Comparison of ENCODE assay signal across 17 cellular contexts in the genomic region with DNA sequence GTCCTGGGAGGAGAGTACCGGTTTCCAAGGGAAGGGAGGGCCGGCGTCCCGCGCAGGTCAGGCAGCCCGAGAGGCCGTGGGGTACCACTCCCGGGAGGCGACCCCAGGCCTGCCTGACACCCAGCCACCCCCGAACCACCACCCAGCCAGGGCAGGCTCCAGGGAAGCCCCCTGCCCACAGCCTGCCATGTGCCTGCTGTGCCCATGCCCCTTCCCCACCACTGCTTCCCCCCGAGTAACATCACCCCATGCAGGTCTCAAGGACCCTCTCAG. TPM values are rescaled to one million over a fixed set of nuclear protein-coding genes. Genes with fewer than 3 reads are reported as not detected.
DNase-seq lines count a peak whose midpoint lies in the region; ATAC-seq and TF ChIP-seq lines count a peak whose summit lies in the region.
"Had no signal": no experiment of that assay in that cellular context is flagged by ENCODE, and none has a peak within 500 bp of the region (broad histone marks: within the 10 kb centered on the region; RNA-seq: fewer than 3 reads in every experiment).

No MANE protein-coding gene starts in this region.

- peak overlapping the region; percentile 85; the same call in 1 of the 2 replicates for H3K27ac ChIP-seq in BLaER1

- peaks cover 3% of the 10 kb centered on the region for H3K27me3 Mint-ChIP-seq in Caco-2 (ENCODE audit: insufficient read depth, unreplicated experiment)
- peaks cover 5% of the 10 kb centered on the region for H3K27me3 Mint-ChIP-seq in brain
- H3K27me3 Mint-ChIP-seq in nephron progenitor cell (ENCODE audit: low read depth, poor library complexity), result peaks cover 35% of the 10 kb centered on the region
- peaks cover 10 to 19% of the 10 kb centered on the region in 2 donors for H3K27me3 Mint-ChIP-seq in stimulated activated naive B cell treated with anti-CD40 and anti-IgM and Interleukin-4, amounts not matched to agents 10 μg/mL and 1 μg/mL and 100 μg/mL, for 72 hours
- H3K27me3 Mint-ChIP-seq: CD4-positive, CD25-positive, alpha-beta regulatory T cell had no signal

- H3K4me3 Mint-ChIP-seq in Caco-2 (ENCODE audit: unreplicated experiment), result peak overlapping the region; percentile 29
- peak overlapping the region in 4 of 5 experiments; percentile 50 to 73 (median 62) for H3K4me3 Mint-ChIP-seq in brain
- peak overlapping the region; percentile 65 for H3K4me3 Mint-ChIP-seq in nephron progenitor cell
- no peak overlapping the region for H3K4me3 Mint-ChIP-seq in stimulated activated naive B cell treated with anti-CD40 and anti-IgM and Interleukin-4, amounts not matched to agents 10 μg/mL and 1 μg/mL and 100 μg/mL, for 72 hours
- H3K4me3 Mint-ChIP-seq: H9 had no signal

- no peak for TF ChIP-seq CTCF in Caco-2 (IDR thresholded peaks at IDR 0.05; ENCODE audit: insufficient read depth in 1 of 2, low read depth in 1 of 2, low read length in 1 of 2, severe bottlenecking in 1 of 2, unreplicated experiment in 1 of 2)
- no peak for TF ChIP-seq CTCF in brain (conservative IDR thresholded peaks at IDR 0.05)
- TF ChIP-seq CTCF in nephron progenitor cell (IDR thresholded peaks at IDR 0.05), result no peak

- peak overlapping the region; percentile 48; the same call in 1 of the 2 replicates for H3K9ac ChIP-seq in BLaER1

- POLR2A ChIA-PET in Caco-2 (lab: Charles Lee), result no interaction called here

- intact Hi-C loops in Caco-2 (cut with micrococcal nuclease; ENCODE audit: unreplicated experiment) (no loop called here), posterior vena cava (cut with DNase I) (no loop called here)

- H3K27me3 ChIP-seq in BLaER1 (no peaks in the 10 kb centered on the region), Caco-2 (replicated peaks; ENCODE audit: control insufficient read depth, insufficient read depth, low read length) (no peaks in the 10 kb centered on the region)

- H4K20me1 ChIP-seq in BLaER1, result peaks cover 39% of the 10 kb centered on the region

- H3K4me3 ChIP-seq in BLaER1 (no peak overlapping the region), Caco-2 (ENCODE audit: low read depth, low read length) (no peak overlapping the region; the same call in 1 of the 2 replicates)
- H3K4me3 ChIP-seq: K562 had no signal

- no peak for DNase-seq in Caco-2
- DNase-seq in nephron progenitor cell, result no peak
- DNase-seq in posterior vena cava (ENCODE audit: low spot score), result no peak
- DNase-seq in stimulated activated naive B cell treated with anti-CD40 and anti-IgM and Interleukin-4, amounts not matched to agents 10 μg/mL and 1 μg/mL and 100 μg/mL, for 72 hours, result no peak
- no peak for DNase-seq in SW480 (ENCODE audit: low spot score)
- DNase-seq: 8988T; C1 segment of cervical spinal cord; CD4-positive, CD25-positive, alpha-beta regulatory T cell; DMS153; DMS79; GDM1; H9; IMR-90 had no signal

- H3K9me3 ChIP-seq in BLaER1, result no peaks in the 10 kb centered on the region
- H3K9me3 ChIP-seq in Caco-2, result no peaks in the 10 kb centered on the region

- H3K36me3 ChIP-seq in BLaER1 (0 out of 2 replicates have a peak, but pooled peaks cover 6% of the 10 kb centered on the region), Caco-2 (ENCODE audit: control insufficient read depth, insufficient read depth, low read length) (no peaks in the 10 kb centered on the region; the same call in 1 of the 2 replicates)

- CTCF ChIA-PET in Caco-2 (lab: Charles Lee), result no interaction called here

- ATAC-seq in stimulated activated naive B cell treated with anti-CD40 and anti-IgM and Interleukin-4, amounts not matched to agents 10 μg/mL and 1 μg/mL and 100 μg/mL, for 72 hours (replicated peaks), result no peak
- ATAC-seq in HG03280 (IDR thresholded peaks at IDR 0.05; ENCODE audit: unreplicated experiment), result no peak
- ATAC-seq: K562 had no signal

- H3K27ac Mint-ChIP-seq in Caco-2 (ENCODE audit: unreplicated experiment) (no peak overlapping the region), brain (peak overlapping the region in 1 of 5 experiments; percentile 89), nephron progenitor cell (no peak overlapping the region)
- H3K27ac Mint-ChIP-seq in stimulated activated naive B cell treated with anti-CD40 and anti-IgM and Interleukin-4, amounts not matched to agents 10 μg/mL and 1 μg/mL and 100 μg/mL, for 72 hours, result no peak overlapping the region
- H3K27ac Mint-ChIP-seq: CD4-positive, CD25-positive, alpha-beta regulatory T cell had no signal

- BruUV-seq in Caco-2 (replicated peaks; lab: Mats Ljungman, UMichigan), result no TSS peak

- no peaks in the 10 kb centered on the region for H3K4me1 Mint-ChIP-seq in Caco-2 (ENCODE audit: low read depth, unreplicated experiment)
- peaks cover 19% of the 10 kb centered on the region for H3K4me1 Mint-ChIP-seq in brain
- no peaks in the 10 kb centered on the region for H3K4me1 Mint-ChIP-seq in nephron progenitor cell
- peaks cover 10 to 22% of the 10 kb centered on the region in 2 donors for H3K4me1 Mint-ChIP-seq in stimulated activated naive B cell treated with anti-CD40 and anti-IgM and Interleukin-4, amounts not matched to agents 10 μg/mL and 1 μg/mL and 100 μg/mL, for 72 hours

- H3K4me2 ChIP-seq in BLaER1, result peak overlapping the region; percentile 98

- peaks cover 95% of the 10 kb centered on the region for H3K4me1 ChIP-seq in BLaER1
- peaks cover 9% of the 10 kb centered on the region; the same call in 1 of the 2 replicates for H3K4me1 ChIP-seq in Caco-2

- H3K36me3 Mint-ChIP-seq in Caco-2 (ENCODE audit: insufficient read depth, unreplicated experiment) (no peaks in the 10 kb centered on the region), brain (no peaks in the 10 kb centered on the region), nephron progenitor cell (ENCODE audit: low read depth) (no peaks in the 10 kb centered on the region)
- no peaks in the 10 kb centered on the region for H3K36me3 Mint-ChIP-seq in stimulated activated naive B cell treated with anti-CD40 and anti-IgM and Interleukin-4, amounts not matched to agents 10 μg/mL and 1 μg/mL and 100 μg/mL, for 72 hours
- H3K36me3 Mint-ChIP-seq: CD4-positive, CD25-positive, alpha-beta regulatory T cell had no signal

- no peaks in the 10 kb centered on the region for H3K9me3 Mint-ChIP-seq in Caco-2 (ENCODE audit: unreplicated experiment)
- H3K9me3 Mint-ChIP-seq in brain, result peaks cover 0 to 4% (median 0%) of the 10 kb centered on the region in 5 experiments
- no peaks in the 10 kb centered on the region for H3K9me3 Mint-ChIP-seq in nephron progenitor cell
- no peaks in the 10 kb centered on the region for H3K9me3 Mint-ChIP-seq in stimulated activated naive B cell treated with anti-CD40 and anti-IgM and Interleukin-4, amounts not matched to agents 10 μg/mL and 1 μg/mL and 100 μg/mL, for 72 hours
- H3K9me3 Mint-ChIP-seq: H9 had no signal

RNA-seq across cellular contexts. Expression of a gene that starts 2.3 kb away (rescaled TPM):
- total RNA-seq in Caco-2 (2022) (52.7 and 63.4 TPM in 2 replicates), posterior vena cava (10 to 100 TPM; 12.7 to 15.9 TPM)
- polyA plus RNA-seq in brain (ENCODE audit: insufficient read depth, low read depth, low replicate concordance), result 63.7 TPM

RNA-seq across cellular contexts. Expression of a gene that starts 10.2 kb away (rescaled TPM):
- total RNA-seq in Caco-2 (2022) (34.5 and 43.0 TPM in 2 replicates), posterior vena cava (10 to 100 TPM; 13.0 to 17.3 TPM)
- 21.9 TPM for polyA plus RNA-seq in brain (ENCODE audit: insufficient read depth, low read depth, low replicate concordance)

Comparison
In these comparisons a context has a peak if more than half of its experiments do, and no peak if none do; other contexts are left out.
1. H3K4me3 Mint-ChIP-seq: peak in Caco-2 (single experiment), brain (4 of 5) and nephron progenitor cell (single experiment); none in stimulated activated naive B cell treated with anti-CD40 and anti-IgM and Interleukin-4, amounts not matched to agents 10 μg/mL and 1 μg/mL and 100 μg/mL, for 72 hours (0 of 2).